In genomic region chr6:35731414-35731735, GRCh38 we compare ENCODE assay signal across 8 cellular contexts. TPM values are rescaled to one million over a fixed set of nuclear protein-coding genes. Genes with fewer than 3 reads are reported as not detected.
A peak's percentile ranks its signal among the peaks of the same experiment; 100 is the strongest.
DNase-seq lines count a peak whose midpoint lies in the region; ATAC-seq and TF ChIP-seq lines count a peak whose summit lies in the region.

No MANE protein-coding gene starts in this region.

- TF ChIP-seq POLR2A in spleen (IDR thresholded peaks at IDR 0.05) = peak; percentile 91 to 94 (median 93)

- H3K9me3 Mint-ChIP-seq in WTC11 = no peaks in the 10 kb centered on the region

- peak overlapping the region; percentile 81 for H3K4me2 ChIP-seq in mammary epithelial cell (ENCODE audit: insufficient read depth, low read depth, low read length)

- peak; percentile 78 to 82 for DNase-seq in NCI-H2081 (lab: John Stamatoyannopoulos, UW)
- no peak for DNase-seq in NCI-H2081 treated with DMSO at 0.1 percent for 48 hours (lab: John Stamatoyannopoulos, UW)
- DNase-seq in NCI-H2171 treated with DMSO at 0.1 percent for 48 hours (lab: John Stamatoyannopoulos, UW) = peak; percentile 88
- DNase-seq in WTC11 (ENCODE audit: low spot score) = peak; percentile 99
- peak; percentile 57 for DNase-seq in mammary epithelial cell
- peak; percentile 92 for DNase-seq in inferior parietal cortex (ENCODE audit: extremely low spot score)
- DNase-seq in spleen = peak; percentile 100

- dilution Hi-C loops in mammary epithelial cell (cut with HindIII; ENCODE audit: low sequenced_read_pairs) = no loop called here

- H3K27ac ChIP-seq in mammary epithelial cell (ENCODE audit: insufficient read depth, low read depth, low read length) (peak overlapping the region; percentile 83), spleen (peak overlapping the region; percentile 99 to 100 (median 100))

- H3K27ac Mint-ChIP-seq in WTC11 = peak overlapping the region; percentile 68

- H3K36me3 Mint-ChIP-seq in WTC11 = no peaks in the 10 kb centered on the region

- intact Hi-C loops in mammary epithelial cell (cut with micrococcal nuclease) = loop anchor here (5.0 kb wide), 1 partner anchor 129 kb away; no protein-coding TSS in a partner anchor
- intact Hi-C loops in spleen (cut with DNase I; ENCODE audit: low total_unique reads) = no loop called here

- H3K4me1 Mint-ChIP-seq in WTC11 = peaks cover 63% of the 10 kb centered on the region

- H3K27me3 Mint-ChIP-seq in WTC11 (ENCODE audit: low read depth) = peaks cover 17% of the 10 kb centered on the region

- no peaks in the 10 kb centered on the region for H4K20me1 ChIP-seq in mammary epithelial cell (ENCODE audit: insufficient read depth, low read length)

- H3K4me3 Mint-ChIP-seq in WTC11 = peak overlapping the region; percentile 81

- H2AFZ ChIP-seq in mammary epithelial cell (ENCODE audit: low read depth, low read length) = peak overlapping the region; percentile 76

- H3K27me3 ChIP-seq in mammary epithelial cell (ENCODE audit: insufficient read depth, low read length) = no peaks in the 10 kb centered on the region
- no peaks in the 10 kb centered on the region for H3K27me3 ChIP-seq in spleen (replicated peaks in 1 of 7)

- ATAC-seq in HG02970 (IDR thresholded peaks at IDR 0.05; ENCODE audit: low FRiP score, unreplicated experiment) = peak; percentile 53
- peak; percentile 62 for ATAC-seq in WTC11

- H3K36me3 ChIP-seq in mammary epithelial cell (ENCODE audit: insufficient read depth, low read length) (no peaks in the 10 kb centered on the region), spleen (no peaks in the 10 kb centered on the region)

- no peaks in the 10 kb centered on the region for H3K79me2 ChIP-seq in mammary epithelial cell (ENCODE audit: insufficient read depth, low read length)

- H3K9me3 ChIP-seq in mammary epithelial cell (replicated peaks; ENCODE audit: insufficient read depth, low read length) (no peaks in the 10 kb centered on the region), spleen (no peaks in the 10 kb centered on the region)

- POLR2A ChIA-PET in WTC11 (lab: Charles Lee) = interaction anchor here (1.7 kb wide), 1 partner anchor 13 kb away, joined by 8 read pairs; no protein-coding TSS in a partner anchor

- H3K4me1 ChIP-seq in mammary epithelial cell (ENCODE audit: insufficient read depth, low read length) (peaks cover 74% of the 10 kb centered on the region), spleen (peaks cover 60 to 98% (median 91%) of the 10 kb centered on the region in 6 donors)

- CTCF ChIA-PET in WTC11 (lab: Charles Lee) (interaction anchor here (0.9 to 1.9 kb wide), 2 partner anchors 8 to 147 kb away, joined by 3 to 11 read pairs; no protein-coding TSS in a partner anchor), mammary epithelial cell (lab: Charles Lee; ENCODE audit: low non-redundant PET) (interaction anchor here (0.6 kb wide), 1 partner anchor 140 kb away, joined by 9 read pairs; no protein-coding TSS in a partner anchor)

- BruUV-seq in mammary epithelial cell (replicated peaks; lab: Mats Ljungman, UMichigan) = no TSS peak

- TF ChIP-seq CTCF in WTC11 (IDR thresholded peaks at IDR 0.05) = no peak
- TF ChIP-seq CTCF in mammary epithelial cell (conservative IDR thresholded peaks at IDR 0.05 in 1 of 2, IDR thresholded peaks at IDR 0.05 in 1 of 2; ENCODE audit: extremely low read depth in 1 of 2, insufficient read depth in 1 of 2, low read depth in 1 of 2, low read length in 2 of 2) = no peak
- TF ChIP-seq CTCF in spleen (IDR thresholded peaks at IDR 0.05 in 8 of 11, conservative IDR thresholded peaks at IDR 0.05 in 3 of 11) = no peak

- no CpG with 5 or more reads among the region's 23 CpGs for WGBS in mammary epithelial cell (ENCODE audit: low coverage, missing lambda C conversion rate)
- 0 to 1% (median 1%) methylated on average over 7 to 23 of the region's 23 CpGs for WGBS in spleen, 5 donors

- H3K9ac ChIP-seq in mammary epithelial cell (ENCODE audit: insufficient read depth, low read length) = peak overlapping the region; percentile 58

- peak overlapping the region; percentile 45 to 54 (median 48) for H3K4me3 ChIP-seq in mammary epithelial cell (replicated peaks in 1 of 3; ENCODE audit: insufficient read depth in 1 of 3, low read depth in 2 of 3, low read length in 3 of 3)
- peak overlapping the region; percentile 51 to 88 (median 66) for H3K4me3 ChIP-seq in spleen

- in situ Hi-C loops in mammary epithelial cell (cut with MboI; ENCODE audit: low sequenced_read_pairs in 2 of 2) = loop anchor here in 1 of 2 donors (10.0 to 25.0 kb wide), 2 partner anchors 207 to 444 kb away; partner anchors contain the start of gene DEF6

TF ChIP-seq in WTC11, 78 proteins besides CTCF, POLR2A, EP300 and RAD21 (continues in another document):
- TF ChIP-seq, protein P1, sequence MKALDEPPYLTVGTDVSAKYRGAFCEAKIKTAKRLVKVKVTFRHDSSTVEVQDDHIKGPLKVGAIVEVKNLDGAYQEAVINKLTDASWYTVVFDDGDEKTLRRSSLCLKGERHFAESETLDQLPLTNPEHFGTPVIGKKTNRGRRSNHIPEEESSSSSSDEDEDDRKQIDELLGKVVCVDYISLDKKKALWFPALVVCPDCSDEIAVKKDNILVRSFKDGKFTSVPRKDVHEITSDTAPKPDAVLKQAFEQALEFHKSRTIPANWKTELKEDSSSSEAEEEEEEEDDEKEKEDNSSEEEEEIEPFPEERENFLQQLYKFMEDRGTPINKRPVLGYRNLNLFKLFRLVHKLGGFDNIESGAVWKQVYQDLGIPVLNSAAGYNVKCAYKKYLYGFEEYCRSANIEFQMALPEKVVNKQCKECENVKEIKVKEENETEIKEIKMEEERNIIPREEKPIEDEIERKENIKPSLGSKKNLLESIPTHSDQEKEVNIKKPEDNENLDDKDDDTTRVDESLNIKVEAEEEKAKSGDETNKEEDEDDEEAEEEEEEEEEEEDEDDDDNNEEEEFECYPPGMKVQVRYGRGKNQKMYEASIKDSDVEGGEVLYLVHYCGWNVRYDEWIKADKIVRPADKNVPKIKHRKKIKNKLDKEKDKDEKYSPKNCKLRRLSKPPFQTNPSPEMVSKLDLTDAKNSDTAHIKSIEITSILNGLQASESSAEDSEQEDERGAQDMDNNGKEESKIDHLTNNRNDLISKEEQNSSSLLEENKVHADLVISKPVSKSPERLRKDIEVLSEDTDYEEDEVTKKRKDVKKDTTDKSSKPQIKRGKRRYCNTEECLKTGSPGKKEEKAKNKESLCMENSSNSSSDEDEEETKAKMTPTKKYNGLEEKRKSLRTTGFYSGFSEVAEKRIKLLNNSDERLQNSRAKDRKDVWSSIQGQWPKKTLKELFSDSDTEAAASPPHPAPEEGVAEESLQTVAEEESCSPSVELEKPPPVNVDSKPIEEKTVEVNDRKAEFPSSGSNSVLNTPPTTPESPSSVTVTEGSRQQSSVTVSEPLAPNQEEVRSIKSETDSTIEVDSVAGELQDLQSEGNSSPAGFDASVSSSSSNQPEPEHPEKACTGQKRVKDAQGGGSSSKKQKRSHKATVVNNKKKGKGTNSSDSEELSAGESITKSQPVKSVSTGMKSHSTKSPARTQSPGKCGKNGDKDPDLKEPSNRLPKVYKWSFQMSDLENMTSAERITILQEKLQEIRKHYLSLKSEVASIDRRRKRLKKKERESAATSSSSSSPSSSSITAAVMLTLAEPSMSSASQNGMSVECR (CRISPR knock-in tag; IDR thresholded peaks at IDR 0.05; ENCODE audit: borderline replicate concordance) = no peak
- no peak; the same call in 1 of the 2 replicates for TF ChIP-seq FOXP4 (CRISPR knock-in tag; IDR thresholded peaks at IDR 0.05)
- 0 out of 2 replicates have a peak, but pooled peaks have one; percentile 8 for TF ChIP-seq GABPB1 (CRISPR knock-in tag; IDR thresholded peaks at IDR 0.05)
- 0 out of 2 replicates have a peak, but pooled peaks have one; percentile 6 for TF ChIP-seq ETV6 (CRISPR knock-in tag; IDR thresholded peaks at IDR 0.05)
- no peak for TF ChIP-seq IRF2 (CRISPR knock-in tag; IDR thresholded peaks at IDR 0.05; ENCODE audit: borderline replicate concordance, low read depth)
- TF ChIP-seq CDX4 (CRISPR knock-in tag; IDR thresholded peaks at IDR 0.05; ENCODE audit: borderline replicate concordance) = no peak

RNA-seq across cellular contexts. Expression of gene ARMC12, which starts 5.5 kb away (rescaled TPM):
- total RNA-seq in WTC11 (2021) (1.0 to 2.0 TPM (median 1.4 TPM) in 3 replicates), mammary epithelial cell (under 1 TPM in 1 of 2 donors, not detected in 1; 0.73 TPM), spleen (1 to 10 TPM in 2 of 7 donors, under 1 TPM in 5; 0.23 to 1.6 (median 0.97) TPM)
- polyA plus RNA-seq in mammary epithelial cell (0.32 TPM), spleen (1 to 10 TPM; 2.0 to 4.1 (median 2.7) TPM)
- polyA minus RNA-seq in mammary epithelial cell = not detected

RNA-seq across cellular contexts. Expression of gene FKBP5, which starts 42.7 kb away (rescaled TPM):
- total RNA-seq in WTC11 (2021) = 27.0 to 29.4 TPM (median 27.2 TPM) in 3 replicates
- 10 to 100 TPM; 60.7 to 97.9 TPM for total RNA-seq in mammary epithelial cell
- polyA plus RNA-seq in mammary epithelial cell = 57.9 TPM
- 96.0 TPM for polyA minus RNA-seq in mammary epithelial cell
- total RNA-seq in spleen = 100 to 1,000 TPM in 5 of 7 donors, 10 to 100 TPM in 2; 39.9 to 368 (median 241) TPM
- 10 to 100 TPM; 23.8 to 88.9 (median 75.9) TPM for polyA plus RNA-seq in spleen

RNA-seq across cellular contexts. Expression of gene CLPSL2, which starts 45.0 kb away (rescaled TPM):
- total RNA-seq in WTC11 (2021) = 2.8 to 6.2 TPM (median 3.4 TPM) in 3 replicates
- not detected for total RNA-seq in mammary epithelial cell
- polyA plus RNA-seq in mammary epithelial cell = not detected
- polyA minus RNA-seq in mammary epithelial cell = not detected
- not detected for total RNA-seq in spleen
- not detected for polyA plus RNA-seq in spleen

RNA-seq across cellular contexts. Expression of gene CLPSL1, which starts 49.4 kb away (rescaled TPM):
- 0.34 to 0.55 TPM (median 0.42 TPM) in 3 replicates for total RNA-seq in WTC11 (2021)
- total RNA-seq in mammary epithelial cell = not detected
- not detected for polyA plus RNA-seq in mammary epithelial cell
- not detected for polyA minus RNA-seq in mammary epithelial cell
- not detected for total RNA-seq in spleen
- polyA plus RNA-seq in spleen = not detected
